ENCODE assay signal across 8 cellular contexts in the genomic region with DNA sequence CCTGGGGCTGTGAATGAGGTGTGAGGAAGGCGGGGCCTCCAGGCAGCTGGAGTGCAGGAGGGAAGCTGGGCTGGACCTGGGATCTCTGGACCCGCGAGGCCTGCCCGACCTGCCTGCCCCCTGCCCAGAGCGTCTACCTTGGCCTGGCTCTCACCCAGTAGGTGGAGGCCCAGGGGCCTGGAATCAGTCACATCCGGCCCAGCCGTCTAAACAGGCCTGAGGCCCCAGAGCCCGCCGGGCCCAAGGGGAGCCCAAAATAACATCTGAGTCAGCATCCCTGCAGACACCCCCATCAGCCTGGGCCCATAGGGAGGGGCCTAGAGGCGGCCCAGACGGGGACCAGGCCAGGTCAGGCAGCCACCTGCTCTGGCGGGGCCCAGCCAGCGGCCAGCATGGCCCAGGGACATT. TPM values are rescaled to one million over a fixed set of nuclear protein-coding genes. Genes with fewer than 3 reads are reported as not detected.
A peak's percentile ranks its signal among the peaks of the same experiment; 100 is the strongest.
DNase-seq lines count a peak whose midpoint lies in the region; ATAC-seq and TF ChIP-seq lines count a peak whose summit lies in the region.
"Had no signal": no experiment of that assay in that cellular context is flagged by ENCODE, and none has a peak within 500 bp of the region (broad histone marks: within the 10 kb centered on the region; RNA-seq: fewer than 3 reads in every experiment).

No MANE protein-coding gene starts in this region.

- peaks cover 12% of the 10 kb centered on the region for H3K4me1 Mint-ChIP-seq in stimulated activated memory B cell treated with anti-CD40 and anti-IgM and Interleukin-4, amounts not matched to agents 10 μg/mL and 1 μg/mL and 100 μg/mL, for 72 hours

- H3K27me3 ChIP-seq in SJCRH30 = no peaks in the 10 kb centered on the region
- no peaks in the 10 kb centered on the region for H3K27me3 ChIP-seq in body of pancreas
- no peaks in the 10 kb centered on the region for H3K27me3 ChIP-seq in HAP-1 (ENCODE audit: low read depth)

- H3K27ac Mint-ChIP-seq in stimulated activated memory B cell treated with anti-CD40 and anti-IgM and Interleukin-4, amounts not matched to agents 10 μg/mL and 1 μg/mL and 100 μg/mL, for 72 hours = peak overlapping the region; percentile 90

- no peak for TF ChIP-seq CTCF in body of pancreas (IDR thresholded peaks at IDR 0.05)

- DNase-seq in SJCRH30 = peak; percentile 62 to 68
- DNase-seq in NCI-H774 (lab: John Stamatoyannopoulos, UW) = no peak
- DNase-seq in body of pancreas = no peak
- DNase-seq in HAP-1 (ENCODE audit: low spot score in 2 of 2) = no peak
- DNase-seq: Kasumi-1 had no signal

- intact Hi-C loops in body of pancreas (cut with DNase I) = no loop called here

- WGBS in body of pancreas, 2 donors = 70 to 82% methylated on average over 5 to 13 of the region's 13 CpGs

- H3K4me3 ChIP-seq in SJCRH30 (no peak overlapping the region), body of pancreas (no peak overlapping the region), HAP-1 (no peak overlapping the region)

- H3K27ac ChIP-seq in SJCRH30 (no peak overlapping the region), body of pancreas (no peak overlapping the region)

- peak overlapping the region; percentile 36 for H3K4me3 Mint-ChIP-seq in stimulated activated memory B cell treated with anti-CD40 and anti-IgM and Interleukin-4, amounts not matched to agents 10 μg/mL and 1 μg/mL and 100 μg/mL, for 72 hours

- no peaks in the 10 kb centered on the region for H3K9me3 Mint-ChIP-seq in stimulated activated memory B cell treated with anti-CD40 and anti-IgM and Interleukin-4, amounts not matched to agents 10 μg/mL and 1 μg/mL and 100 μg/mL, for 72 hours

- H3K9me3 ChIP-seq in SJCRH30 (replicated peaks) (no peaks in the 10 kb centered on the region), body of pancreas (no peaks in the 10 kb centered on the region), HAP-1 (no peaks in the 10 kb centered on the region)

- TF ChIP-seq POLR2A in body of pancreas (IDR thresholded peaks at IDR 0.05) = no peak

- in situ Hi-C loops in HAP-1 (cut with MboI; ENCODE audit: low sequenced_read_pairs) = no loop called here

- H3K36me3 ChIP-seq in SJCRH30 = no peaks in the 10 kb centered on the region
- H3K36me3 ChIP-seq in body of pancreas (replicated peaks in 1 of 2; ENCODE audit: insufficient read depth in 1 of 2, low read depth in 2 of 2) = no peaks in the 10 kb centered on the region
- no peaks in the 10 kb centered on the region for H3K36me3 ChIP-seq in HAP-1 (replicated peaks)

- H3K27me3 Mint-ChIP-seq in stimulated activated memory B cell treated with anti-CD40 and anti-IgM and Interleukin-4, amounts not matched to agents 10 μg/mL and 1 μg/mL and 100 μg/mL, for 72 hours = peaks cover 14% of the 10 kb centered on the region

- no peaks in the 10 kb centered on the region for H3K36me3 Mint-ChIP-seq in stimulated activated memory B cell treated with anti-CD40 and anti-IgM and Interleukin-4, amounts not matched to agents 10 μg/mL and 1 μg/mL and 100 μg/mL, for 72 hours

- ATAC-seq in GM19324 (IDR thresholded peaks at IDR 0.05; ENCODE audit: low FRiP score, unreplicated experiment) = peak; percentile 59
- peak; percentile 97 for ATAC-seq in HG02885 (IDR thresholded peaks at IDR 0.05; ENCODE audit: poor library complexity, unreplicated experiment)
- peak; percentile 87 for ATAC-seq in stimulated activated memory B cell treated with anti-CD40 and anti-IgM and Interleukin-4, amounts not matched to agents 10 μg/mL and 1 μg/mL and 100 μg/mL, for 72 hours
- no peak for ATAC-seq in body of pancreas

- H3K4me1 ChIP-seq in SJCRH30 = peaks cover 47% of the 10 kb centered on the region
- H3K4me1 ChIP-seq in body of pancreas = peaks cover 15% of the 10 kb centered on the region
- H3K4me1 ChIP-seq in HAP-1 = no peaks in the 10 kb centered on the region

RNA-seq across cellular contexts. Expression of a gene that starts 15.1 kb away (rescaled TPM):
- 100 and 110 TPM in 2 replicates for total RNA-seq in SJCRH30 (2014; rRNA removed; shearing (Covaris generic))
- total RNA-seq in body of pancreas = 100 to 1,000 TPM in 1 of 2 donors, 10 to 100 TPM in 1; 92.6 to 131 TPM

Comparison
In these comparisons a context has a peak if more than half of its experiments do, and no peak if none do; other contexts are left out.
1. DNase-seq: peak in SJCRH30 (2 of 2); none in NCI-H774 (single experiment), body of pancreas (0 of 4) and HAP-1 (0 of 2).